8 cellular contexts compared by ENCODE assay signal in genomic region chr4:78938474-78938867, GRCh38. TPM values are rescaled to one million over a fixed set of nuclear protein-coding genes. Genes with fewer than 3 reads are reported as not detected.
A peak's percentile ranks its signal among the peaks of the same experiment; 100 is the strongest.
DNase-seq lines count a peak whose midpoint lies in the region; ATAC-seq and TF ChIP-seq lines count a peak whose summit lies in the region.

No MANE protein-coding gene starts in this region.

- ATAC-seq in activated CD8-positive, alpha-beta T cell treated with anti-CD3 and anti-CD28 coated beads, Interleukin-2, amount 10 ng/mL, durations not matched to agents 7 days and 5 days, result no peak

- intact Hi-C loops in posterior cingulate gyrus (cut with DNase I), result no loop called here

- no peak for DNase-seq in activated naive CD4-positive, alpha-beta T cell treated with anti-CD3 and anti-CD28 coated beads, Interleukin-2, amount 10 ng/mL, durations not matched to agents 7 days and 5 days
- no peak for DNase-seq in activated naive CD4-positive, alpha-beta T cell (lab: John Stamatoyannopoulos, UW)
- DNase-seq in activated CD8-positive, alpha-beta T cell treated with anti-CD3 and anti-CD28 coated beads, Interleukin-2, amount 10 ng/mL, durations not matched to agents 7 days and 5 days, result no peak
- DNase-seq in iris pigment epithelial cell (ENCODE audit: low read depth) (peak; percentile 5), suprapubic skin (ENCODE audit: low spot score in 2 of 2) (no peak), NCI-H2107 treated with DMSO at 0.1 percent for 48 hours (lab: John Stamatoyannopoulos, UW; ENCODE audit: unreplicated experiment) (no peak), posterior cingulate gyrus (no peak), UCSD-AML1 (lab: John Stamatoyannopoulos, UW; ENCODE audit: unreplicated experiment) (no peak)

- POLR2A ChIA-PET in activated CD8-positive, alpha-beta T cell treated with anti-CD3 and anti-CD28 coated beads, Interleukin-2, amount 10 ng/mL, durations not matched to agents 7 days and 5 days (lab: Charles Lee), result interaction anchor here (0.9 to 1.7 kb wide), 4 partner anchors 10 to 1119 kb away, joined by 3 to 4 read pairs (median 3); no protein-coding TSS in a partner anchor

- H3K27ac ChIP-seq in suprapubic skin, result peak overlapping the region; percentile 85

- no peaks in the 10 kb centered on the region for H3K9me3 ChIP-seq in suprapubic skin

- no peaks in the 10 kb centered on the region for H3K9me3 Mint-ChIP-seq in activated naive CD4-positive, alpha-beta T cell treated with anti-CD3 and anti-CD28 coated beads, Interleukin-2, amount 10 ng/mL, durations not matched to agents 7 days and 5 days
- no peaks in the 10 kb centered on the region for H3K9me3 Mint-ChIP-seq in activated CD8-positive, alpha-beta T cell treated with anti-CD3 and anti-CD28 coated beads, Interleukin-2, amount 10 ng/mL, durations not matched to agents 7 days and 5 days (ENCODE audit: insufficient read depth)

- H3K36me3 ChIP-seq in suprapubic skin, result no peaks in the 10 kb centered on the region

- H3K4me1 ChIP-seq in suprapubic skin, result peaks cover 31% of the 10 kb centered on the region

- H3K27me3 ChIP-seq in suprapubic skin, result no peaks in the 10 kb centered on the region

- peak overlapping the region; percentile 78 for H3K27ac Mint-ChIP-seq in activated naive CD4-positive, alpha-beta T cell treated with anti-CD3 and anti-CD28 coated beads, Interleukin-2, amount 10 ng/mL, durations not matched to agents 7 days and 5 days
- peak overlapping the region; percentile 92 for H3K27ac Mint-ChIP-seq in activated CD8-positive, alpha-beta T cell treated with anti-CD3 and anti-CD28 coated beads, Interleukin-2, amount 10 ng/mL, durations not matched to agents 7 days and 5 days

- peaks cover 11% of the 10 kb centered on the region for H3K27me3 Mint-ChIP-seq in activated naive CD4-positive, alpha-beta T cell treated with anti-CD3 and anti-CD28 coated beads, Interleukin-2, amount 10 ng/mL, durations not matched to agents 7 days and 5 days
- peaks cover 8% of the 10 kb centered on the region for H3K27me3 Mint-ChIP-seq in activated CD8-positive, alpha-beta T cell treated with anti-CD3 and anti-CD28 coated beads, Interleukin-2, amount 10 ng/mL, durations not matched to agents 7 days and 5 days (ENCODE audit: low read depth)

- TF ChIP-seq POLR2A in suprapubic skin (IDR thresholded peaks at IDR 0.05), result no peak

- CTCF ChIA-PET in activated naive CD4-positive, alpha-beta T cell treated with anti-CD3 and anti-CD28 coated beads, Interleukin-2, amount 10 ng/mL, durations not matched to agents 7 days and 5 days (lab: Charles Lee), result interaction anchor here (1.7 kb wide), 1 partner anchor 325 kb away, joined by 5 read pairs; no protein-coding TSS in a partner anchor
- CTCF ChIA-PET in activated CD8-positive, alpha-beta T cell treated with anti-CD3 and anti-CD28 coated beads, Interleukin-2, amount 10 ng/mL, durations not matched to agents 7 days and 5 days (lab: Charles Lee), result interaction anchor here (1.0 to 2.2 kb wide), 3 partner anchors 11 to 1187 kb away, joined by 3 to 8 read pairs (median 3); no protein-coding TSS in a partner anchor

- peaks cover 11% of the 10 kb centered on the region for H3K36me3 Mint-ChIP-seq in activated naive CD4-positive, alpha-beta T cell treated with anti-CD3 and anti-CD28 coated beads, Interleukin-2, amount 10 ng/mL, durations not matched to agents 7 days and 5 days
- peaks cover 6% of the 10 kb centered on the region for H3K36me3 Mint-ChIP-seq in activated CD8-positive, alpha-beta T cell treated with anti-CD3 and anti-CD28 coated beads, Interleukin-2, amount 10 ng/mL, durations not matched to agents 7 days and 5 days (ENCODE audit: low read depth)

- TF ChIP-seq EP300 in suprapubic skin (IDR thresholded peaks at IDR 0.05), result no peak

- H3K4me3 Mint-ChIP-seq in activated naive CD4-positive, alpha-beta T cell treated with anti-CD3 and anti-CD28 coated beads, Interleukin-2, amount 10 ng/mL, durations not matched to agents 7 days and 5 days, result peak overlapping the region; percentile 95
- peak overlapping the region; percentile 97 for H3K4me3 Mint-ChIP-seq in activated CD8-positive, alpha-beta T cell treated with anti-CD3 and anti-CD28 coated beads, Interleukin-2, amount 10 ng/mL, durations not matched to agents 7 days and 5 days

- peaks cover 29% of the 10 kb centered on the region for H3K4me1 Mint-ChIP-seq in activated naive CD4-positive, alpha-beta T cell treated with anti-CD3 and anti-CD28 coated beads, Interleukin-2, amount 10 ng/mL, durations not matched to agents 7 days and 5 days
- peaks cover 35% of the 10 kb centered on the region for H3K4me1 Mint-ChIP-seq in activated CD8-positive, alpha-beta T cell treated with anti-CD3 and anti-CD28 coated beads, Interleukin-2, amount 10 ng/mL, durations not matched to agents 7 days and 5 days (ENCODE audit: low read depth)

- 7% methylated on average over 7 of the region's 7 CpGs for WGBS in suprapubic skin

- H3K4me3 ChIP-seq in suprapubic skin, result peak overlapping the region; percentile 96

- no peak for TF ChIP-seq CTCF in suprapubic skin (IDR thresholded peaks at IDR 0.05)

RNA-seq across cellular contexts. Expression of gene PAQR3, which starts 0.8 kb away (rescaled TPM):
- 10 to 100 TPM; 16.2 to 19.7 TPM for total RNA-seq in activated CD8-positive, alpha-beta T cell treated with anti-CD3 and anti-CD28 coated beads, Interleukin-2, amount 10 ng/mL, durations not matched to agents 7 days and 5 days
- total RNA-seq in suprapubic skin, result 10 to 100 TPM; 15.3 to 33.2 (median 22.8) TPM
